ENCODE assay signal across 2 cellular contexts in the genomic region with DNA sequence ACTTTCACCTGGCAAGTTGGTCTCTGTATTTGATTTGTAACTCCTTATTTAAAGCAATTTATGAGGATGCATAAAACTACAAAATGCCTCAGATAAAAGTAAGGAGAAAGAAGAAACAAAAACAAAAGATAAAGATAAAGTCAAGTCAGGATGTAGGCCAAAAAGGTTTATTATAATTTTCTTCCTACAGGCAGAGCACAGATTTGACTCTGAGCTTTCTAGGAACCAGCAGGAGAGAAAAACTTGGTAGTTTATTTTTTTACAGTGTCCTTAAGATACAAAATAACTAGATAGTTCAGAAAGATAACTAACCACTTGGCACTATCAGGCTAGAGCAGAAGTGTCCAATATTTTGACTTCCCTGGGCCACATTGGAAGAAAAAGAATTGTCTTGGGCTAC.
A peak's percentile ranks its signal among the peaks of the same experiment; 100 is the strongest.
TF ChIP-seq lines count a peak whose summit lies in the region.

No MANE protein-coding gene starts in this region.

TF ChIP-seq in GM23338, 12 proteins besides CTCF, POLR2A, EP300 and RAD21:
- TF ChIP-seq, protein P1, sequence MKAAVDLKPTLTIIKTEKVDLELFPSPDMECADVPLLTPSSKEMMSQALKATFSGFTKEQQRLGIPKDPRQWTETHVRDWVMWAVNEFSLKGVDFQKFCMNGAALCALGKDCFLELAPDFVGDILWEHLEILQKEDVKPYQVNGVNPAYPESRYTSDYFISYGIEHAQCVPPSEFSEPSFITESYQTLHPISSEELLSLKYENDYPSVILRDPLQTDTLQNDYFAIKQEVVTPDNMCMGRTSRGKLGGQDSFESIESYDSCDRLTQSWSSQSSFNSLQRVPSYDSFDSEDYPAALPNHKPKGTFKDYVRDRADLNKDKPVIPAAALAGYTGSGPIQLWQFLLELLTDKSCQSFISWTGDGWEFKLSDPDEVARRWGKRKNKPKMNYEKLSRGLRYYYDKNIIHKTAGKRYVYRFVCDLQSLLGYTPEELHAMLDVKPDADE (IDR thresholded peaks at IDR 0.05), result no peak
- TF ChIP-seq EZH2phosphoT487 (IDR thresholded peaks at IDR 0.05; ENCODE audit: unreplicated experiment) (no peak), EZH2 (IDR thresholded peaks at IDR 0.05; ENCODE audit: low read depth, unreplicated experiment) (no peak), ZNF114 (CRISPR knock-in tag; IDR thresholded peaks at IDR 0.05) (no peak), STAT1 (IDR thresholded peaks at IDR 0.05; ENCODE audit: unreplicated experiment) (no peak), POLR2AphosphoS5 (IDR thresholded peaks at IDR 0.05; ENCODE audit: low read depth) (no peak)
- TF ChIP-seq, protein P2, sequence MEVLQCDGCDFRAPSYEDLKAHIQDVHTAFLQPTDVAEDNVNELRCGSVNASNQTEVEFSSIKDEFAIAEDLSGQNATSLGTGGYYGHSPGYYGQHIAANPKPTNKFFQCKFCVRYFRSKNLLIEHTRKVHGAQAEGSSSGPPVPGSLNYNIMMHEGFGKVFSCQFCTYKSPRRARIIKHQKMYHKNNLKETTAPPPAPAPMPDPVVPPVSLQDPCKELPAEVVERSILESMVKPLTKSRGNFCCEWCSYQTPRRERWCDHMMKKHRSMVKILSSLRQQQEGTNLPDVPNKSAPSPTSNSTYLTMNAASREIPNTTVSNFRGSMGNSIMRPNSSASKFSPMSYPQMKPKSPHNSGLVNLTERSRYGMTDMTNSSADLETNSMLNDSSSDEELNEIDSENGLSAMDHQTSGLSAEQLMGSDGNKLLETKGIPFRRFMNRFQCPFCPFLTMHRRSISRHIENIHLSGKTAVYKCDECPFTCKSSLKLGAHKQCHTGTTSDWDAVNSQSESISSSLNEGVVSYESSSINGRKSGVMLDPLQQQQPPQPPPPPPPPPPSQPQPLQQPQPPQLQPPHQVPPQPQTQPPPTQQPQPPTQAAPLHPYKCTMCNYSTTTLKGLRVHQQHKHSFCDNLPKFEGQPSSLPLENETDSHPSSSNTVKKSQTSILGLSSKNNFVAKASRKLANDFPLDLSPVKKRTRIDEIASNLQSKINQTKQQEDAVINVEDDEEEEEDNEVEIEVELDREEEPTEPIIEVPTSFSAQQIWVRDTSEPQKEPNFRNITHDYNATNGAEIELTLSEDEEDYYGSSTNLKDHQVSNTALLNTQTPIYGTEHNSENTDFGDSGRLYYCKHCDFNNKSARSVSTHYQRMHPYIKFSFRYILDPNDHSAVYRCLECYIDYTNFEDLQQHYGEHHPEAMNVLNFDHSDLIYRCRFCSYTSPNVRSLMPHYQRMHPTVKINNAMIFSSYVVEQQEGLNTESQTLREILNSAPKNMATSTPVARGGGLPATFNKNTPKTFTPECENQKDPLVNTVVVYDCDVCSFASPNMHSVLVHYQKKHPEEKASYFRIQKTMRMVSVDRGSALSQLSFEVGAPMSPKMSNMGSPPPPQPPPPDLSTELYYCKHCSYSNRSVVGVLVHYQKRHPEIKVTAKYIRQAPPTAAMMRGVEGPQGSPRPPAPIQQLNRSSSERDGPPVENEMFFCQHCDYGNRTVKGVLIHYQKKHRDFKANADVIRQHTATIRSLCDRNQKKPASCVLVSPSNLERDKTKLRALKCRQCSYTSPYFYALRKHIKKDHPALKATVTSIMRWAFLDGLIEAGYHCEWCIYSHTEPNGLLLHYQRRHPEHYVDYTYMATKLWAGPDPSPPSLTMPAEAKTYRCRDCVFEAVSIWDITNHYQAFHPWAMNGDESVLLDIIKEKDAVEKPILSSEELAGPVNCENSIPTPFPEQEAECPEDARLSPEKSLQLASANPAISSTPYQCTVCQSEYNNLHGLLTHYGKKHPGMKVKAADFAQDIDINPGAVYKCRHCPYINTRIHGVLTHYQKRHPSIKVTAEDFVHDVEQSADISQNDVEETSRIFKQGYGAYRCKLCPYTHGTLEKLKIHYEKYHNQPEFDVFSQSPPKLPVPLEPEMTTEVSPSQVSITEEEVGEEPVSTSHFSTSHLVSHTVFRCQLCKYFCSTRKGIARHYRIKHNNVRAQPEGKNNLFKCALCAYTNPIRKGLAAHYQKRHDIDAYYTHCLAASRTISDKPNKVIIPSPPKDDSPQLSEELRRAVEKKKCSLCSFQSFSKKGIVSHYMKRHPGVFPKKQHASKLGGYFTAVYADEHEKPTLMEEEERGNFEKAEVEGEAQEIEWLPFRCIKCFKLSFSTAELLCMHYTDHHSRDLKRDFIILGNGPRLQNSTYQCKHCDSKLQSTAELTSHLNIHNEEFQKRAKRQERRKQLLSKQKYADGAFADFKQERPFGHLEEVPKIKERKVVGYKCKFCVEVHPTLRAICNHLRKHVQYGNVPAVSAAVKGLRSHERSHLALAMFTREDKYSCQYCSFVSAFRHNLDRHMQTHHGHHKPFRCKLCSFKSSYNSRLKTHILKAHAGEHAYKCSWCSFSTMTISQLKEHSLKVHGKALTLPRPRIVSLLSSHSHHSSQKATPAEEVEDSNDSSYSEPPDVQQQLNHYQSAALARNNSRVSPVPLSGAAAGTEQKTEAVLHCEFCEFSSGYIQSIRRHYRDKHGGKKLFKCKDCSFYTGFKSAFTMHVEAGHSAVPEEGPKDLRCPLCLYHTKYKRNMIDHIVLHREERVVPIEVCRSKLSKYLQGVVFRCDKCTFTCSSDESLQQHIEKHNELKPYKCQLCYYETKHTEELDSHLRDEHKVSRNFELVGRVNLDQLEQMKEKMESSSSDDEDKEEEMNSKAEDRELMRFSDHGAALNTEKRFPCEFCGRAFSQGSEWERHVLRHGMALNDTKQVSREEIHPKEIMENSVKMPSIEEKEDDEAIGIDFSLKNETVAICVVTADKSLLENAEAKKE (CRISPR knock-in tag; IDR thresholded peaks at IDR 0.05), result no peak

TF ChIP-seq in K562, 482 proteins besides CTCF, POLR2A, EP300 and RAD21 (continues in another document):
- TF ChIP-seq BHLHE40 (IDR thresholded peaks at IDR 0.05; ENCODE audit: low read length) (no peak), SRSF1 (IDR thresholded peaks at IDR 0.05; ENCODE audit: low read depth, low read length) (no peak), PTTG1 (tag; IDR thresholded peaks at IDR 0.05; ENCODE audit: low read depth) (no peak), CBFB (CRISPR knock-in tag; IDR thresholded peaks at IDR 0.05) (no peak), XRCC3 (IDR thresholded peaks at IDR 0.05) (no peak), ZKSCAN3 (CRISPR knock-in tag; IDR thresholded peaks at IDR 0.05) (no peak), KLF13 (tag; IDR thresholded peaks at IDR 0.05; ENCODE audit: borderline replicate concordance, low read depth) (no peak), CBFA2T3 (IDR thresholded peaks at IDR 0.05) (peak; percentile 43; the same call in 1 of the 2 replicates), ARID1B (IDR thresholded peaks at IDR 0.05) (peak; percentile 50; the same call in 1 of the 2 replicates), SOX6 (IDR thresholded peaks at IDR 0.05) (peak; percentile 45; the same call in 1 of the 2 replicates), PURB (CRISPR knock-in tag; IDR thresholded peaks at IDR 0.05; ENCODE audit: low read depth) (no peak), FIP1L1 (IDR thresholded peaks at IDR 0.05; ENCODE audit: low read depth, low read length, poor library complexity, severe bottlenecking) (no peak), LEF1 (IDR thresholded peaks at IDR 0.05) (no peak), TCF3 (CRISPR knock-in tag; IDR thresholded peaks at IDR 0.05) (peak; percentile 50), POLR2G (IDR thresholded peaks at IDR 0.05; ENCODE audit: low read depth, low read length) (no peak), CREM (IDR thresholded peaks at IDR 0.05; ENCODE audit: low read depth) (no peak), ZNF224 (CRISPR knock-in tag; IDR thresholded peaks at IDR 0.05) (no peak), ZNF212 (CRISPR knock-in tag; IDR thresholded peaks at IDR 0.05) (no peak), KAT2B (IDR thresholded peaks at IDR 0.05; ENCODE audit: low read depth, low read length) (no peak), CHCHD3 (CRISPR knock-in tag; IDR thresholded peaks at IDR 0.05) (no peak), POLR3A (IDR thresholded peaks at IDR 0.05; ENCODE audit: borderline replicate concordance, extremely low read depth, insufficient read depth, insufficient read length) (no peak), TEAD4 (IDR thresholded peaks at IDR 0.05; ENCODE audit: low read length) (peak; percentile 37; the same call in 1 of the 2 replicates), TEAD4 (CRISPR knock-in tag; IDR thresholded peaks at IDR 0.05; ENCODE audit: borderline replicate concordance) (no peak), RBM39 (optimal IDR thresholded peaks at IDR 0.05; ENCODE audit: low read depth, low read length) (no peak), TAL1 (IDR thresholded peaks at IDR 0.05) (peak; percentile 49), KDM4B (IDR thresholded peaks at IDR 0.05; ENCODE audit: borderline replicate concordance in 2 of 2, low read depth in 1 of 2) (no peak), RCOR1 (IDR thresholded peaks at IDR 0.05; ENCODE audit: borderline replicate concordance in 1 of 2, low read depth in 2 of 2, low read length in 2 of 2) (0 out of 4 replicates have a peak, but pooled peaks of 1 of the 2 experiments have one; percentile 41), ZBTB7A (IDR thresholded peaks at IDR 0.05; ENCODE audit: borderline replicate concordance, control insufficient read depth, low read depth, low read length) (no peak), CREB1 (IDR thresholded peaks at IDR 0.05) (no peak), CREB1 (CRISPR knock-in tag; IDR thresholded peaks at IDR 0.05) (no peak), MEF2A (IDR thresholded peaks at IDR 0.05; ENCODE audit: control insufficient read depth, low read depth, low read length) (no peak)
- TF ChIP-seq, protein P3, sequence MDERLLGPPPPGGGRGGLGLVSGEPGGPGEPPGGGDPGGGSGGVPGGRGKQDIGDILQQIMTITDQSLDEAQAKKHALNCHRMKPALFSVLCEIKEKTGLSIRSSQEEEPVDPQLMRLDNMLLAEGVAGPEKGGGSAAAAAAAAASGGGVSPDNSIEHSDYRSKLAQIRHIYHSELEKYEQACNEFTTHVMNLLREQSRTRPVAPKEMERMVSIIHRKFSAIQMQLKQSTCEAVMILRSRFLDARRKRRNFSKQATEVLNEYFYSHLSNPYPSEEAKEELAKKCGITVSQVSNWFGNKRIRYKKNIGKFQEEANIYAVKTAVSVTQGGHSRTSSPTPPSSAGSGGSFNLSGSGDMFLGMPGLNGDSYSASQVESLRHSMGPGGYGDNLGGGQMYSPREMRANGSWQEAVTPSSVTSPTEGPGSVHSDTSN (CRISPR knock-in tag; IDR thresholded peaks at IDR 0.05; ENCODE audit: low read depth), result no peak
- TF ChIP-seq, protein P3 (tag; conservative IDR thresholded peaks at IDR 0.05; ENCODE audit: low read depth), result no peak
- TF ChIP-seq, protein P4, sequence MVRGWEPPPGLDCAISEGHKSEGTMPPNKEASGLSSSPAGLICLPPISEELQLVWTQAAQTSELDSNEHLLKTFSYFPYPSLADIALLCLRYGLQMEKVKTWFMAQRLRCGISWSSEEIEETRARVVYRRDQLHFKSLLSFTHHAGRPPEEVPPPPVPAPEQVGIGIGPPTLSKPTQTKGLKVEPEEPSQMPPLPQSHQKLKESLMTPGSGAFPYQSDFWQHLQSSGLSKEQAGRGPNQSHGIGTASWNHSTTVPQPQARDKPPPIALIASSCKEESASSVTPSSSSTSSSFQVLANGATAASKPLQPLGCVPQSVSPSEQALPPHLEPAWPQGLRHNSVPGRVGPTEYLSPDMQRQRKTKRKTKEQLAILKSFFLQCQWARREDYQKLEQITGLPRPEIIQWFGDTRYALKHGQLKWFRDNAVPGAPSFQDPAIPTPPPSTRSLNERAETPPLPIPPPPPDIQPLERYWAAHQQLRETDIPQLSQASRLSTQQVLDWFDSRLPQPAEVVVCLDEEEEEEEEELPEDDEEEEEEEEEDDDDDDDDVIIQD (CRISPR knock-in tag; IDR thresholded peaks at IDR 0.05), result no peak
- TF ChIP-seq, protein P5, sequence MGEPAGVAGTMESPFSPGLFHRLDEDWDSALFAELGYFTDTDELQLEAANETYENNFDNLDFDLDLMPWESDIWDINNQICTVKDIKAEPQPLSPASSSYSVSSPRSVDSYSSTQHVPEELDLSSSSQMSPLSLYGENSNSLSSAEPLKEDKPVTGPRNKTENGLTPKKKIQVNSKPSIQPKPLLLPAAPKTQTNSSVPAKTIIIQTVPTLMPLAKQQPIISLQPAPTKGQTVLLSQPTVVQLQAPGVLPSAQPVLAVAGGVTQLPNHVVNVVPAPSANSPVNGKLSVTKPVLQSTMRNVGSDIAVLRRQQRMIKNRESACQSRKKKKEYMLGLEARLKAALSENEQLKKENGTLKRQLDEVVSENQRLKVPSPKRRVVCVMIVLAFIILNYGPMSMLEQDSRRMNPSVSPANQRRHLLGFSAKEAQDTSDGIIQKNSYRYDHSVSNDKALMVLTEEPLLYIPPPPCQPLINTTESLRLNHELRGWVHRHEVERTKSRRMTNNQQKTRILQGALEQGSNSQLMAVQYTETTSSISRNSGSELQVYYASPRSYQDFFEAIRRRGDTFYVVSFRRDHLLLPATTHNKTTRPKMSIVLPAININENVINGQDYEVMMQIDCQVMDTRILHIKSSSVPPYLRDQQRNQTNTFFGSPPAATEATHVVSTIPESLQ (CRISPR knock-in tag; IDR thresholded peaks at IDR 0.05), result no peak
- TF ChIP-seq, protein P6, sequence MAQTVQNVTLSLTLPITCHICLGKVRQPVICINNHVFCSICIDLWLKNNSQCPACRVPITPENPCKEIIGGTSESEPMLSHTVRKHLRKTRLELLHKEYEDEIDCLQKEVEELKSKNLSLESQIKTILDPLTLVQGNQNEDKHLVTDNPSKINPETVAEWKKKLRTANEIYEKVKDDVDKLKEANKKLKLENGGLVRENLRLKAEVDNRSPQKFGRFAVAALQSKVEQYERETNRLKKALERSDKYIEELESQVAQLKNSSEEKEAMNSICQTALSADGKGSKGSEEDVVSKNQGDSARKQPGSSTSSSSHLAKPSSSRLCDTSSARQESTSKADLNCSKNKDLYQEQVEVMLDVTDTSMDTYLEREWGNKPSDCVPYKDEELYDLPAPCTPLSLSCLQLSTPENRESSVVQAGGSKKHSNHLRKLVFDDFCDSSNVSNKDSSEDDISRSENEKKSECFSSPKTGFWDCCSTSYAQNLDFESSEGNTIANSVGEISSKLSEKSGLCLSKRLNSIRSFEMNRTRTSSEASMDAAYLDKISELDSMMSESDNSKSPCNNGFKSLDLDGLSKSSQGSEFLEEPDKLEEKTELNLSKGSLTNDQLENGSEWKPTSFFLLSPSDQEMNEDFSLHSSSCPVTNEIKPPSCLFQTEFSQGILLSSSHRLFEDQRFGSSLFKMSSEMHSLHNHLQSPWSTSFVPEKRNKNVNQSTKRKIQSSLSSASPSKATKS (CRISPR knock-in tag; IDR thresholded peaks at IDR 0.05), result no peak
